20 cellular contexts compared by ENCODE assay signal in the genomic region with DNA sequence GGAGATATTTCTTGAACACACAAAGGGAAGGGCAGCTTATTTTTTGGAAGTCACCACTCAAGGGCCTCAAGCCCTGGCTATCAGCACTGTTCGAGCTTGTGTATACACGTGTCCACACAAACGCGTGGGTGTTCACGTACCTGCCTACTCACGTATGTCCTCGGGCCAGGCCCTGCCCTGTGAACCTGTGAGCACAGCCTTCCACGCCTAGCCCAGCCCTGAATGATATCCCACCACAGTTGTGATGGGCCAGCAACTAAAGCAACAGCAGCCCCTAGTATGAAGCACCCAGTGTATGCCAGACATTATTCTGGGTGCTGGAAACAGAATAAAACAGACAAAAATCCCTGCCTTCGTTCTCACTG. TPM values are rescaled to one million over a fixed set of nuclear protein-coding genes. Genes with fewer than 3 reads are reported as not detected.
DNase-seq lines count a peak whose midpoint lies in the region; ATAC-seq and TF ChIP-seq lines count a peak whose summit lies in the region.
"Had no signal": no experiment of that assay in that cellular context is flagged by ENCODE, and none has a peak within 500 bp of the region (broad histone marks: within the 10 kb centered on the region; RNA-seq: fewer than 3 reads in every experiment).

No MANE protein-coding gene starts in this region.

- H3K79me2 ChIP-seq in KMS-11 (ENCODE audit: insufficient read depth, low read depth) = peaks cover 37% of the 10 kb centered on the region

- intact Hi-C loops in activated T-helper 2 cell treated with anti-CD3 and anti-CD28 coated beads, Interferon-gamma antibody, Interleukin-2, Interleukin-4, amounts not matched to agents 10 μg/mL and 5 μg/mL and 100 μg/mL, durations not matched to agents 14 hours and 24 hours and 36 hours (cut with micrococcal nuclease) = loop anchor here (2.0 to 10.0 kb wide), 5 partner anchors 114 to 446 kb away; a partner anchor contains a TSS

- no peak overlapping the region; the same call in 1 of the 2 replicates for H3K9ac ChIP-seq in KMS-11

- peaks cover 2% of the 10 kb centered on the region for H3K36me3 Mint-ChIP-seq in activated CD8-positive, alpha-beta memory T cell treated with anti-CD3 and anti-CD28 coated beads, Interleukin-2, amount 10 ng/mL, durations not matched to agents 7 days and 5 days
- peaks cover 11% of the 10 kb centered on the region for H3K36me3 Mint-ChIP-seq in activated T-helper 2 cell treated with anti-CD3 and anti-CD28 coated beads, Interferon-gamma antibody, Interleukin-2, Interleukin-4, amounts not matched to agents 10 μg/mL and 5 μg/mL and 100 μg/mL, durations not matched to agents 14 hours and 24 hours and 36 hours (ENCODE audit: low read depth)
- H3K36me3 Mint-ChIP-seq in nephron (ENCODE audit: low read depth) = peaks cover 3% of the 10 kb centered on the region
- H3K36me3 Mint-ChIP-seq: memory B cell had no signal

- peaks cover 69% of the 10 kb centered on the region for H3K4me1 ChIP-seq in KMS-11 (ENCODE audit: low read depth, poor library complexity, severe bottlenecking)

- no peak overlapping the region for H3K4me3 Mint-ChIP-seq in activated CD8-positive, alpha-beta memory T cell treated with anti-CD3 and anti-CD28 coated beads, Interleukin-2, amount 10 ng/mL, durations not matched to agents 7 days and 5 days
- peak overlapping the region; percentile 79 for H3K4me3 Mint-ChIP-seq in activated T-helper 2 cell treated with anti-CD3 and anti-CD28 coated beads, Interferon-gamma antibody, Interleukin-2, Interleukin-4, amounts not matched to agents 10 μg/mL and 5 μg/mL and 100 μg/mL, durations not matched to agents 14 hours and 24 hours and 36 hours (ENCODE audit: low read depth)
- peak overlapping the region in 2 of 3 experiments; percentile 32 to 61 for H3K4me3 Mint-ChIP-seq in nephron

- H2AFZ ChIP-seq in KMS-11 (ENCODE audit: low read depth) = no peak overlapping the region

- no peaks in the 10 kb centered on the region for H3K27me3 ChIP-seq in KMS-11 (ENCODE audit: insufficient read depth, low read depth)
- H3K27me3 ChIP-seq: vagina had no signal

- H3K27ac Mint-ChIP-seq in activated CD8-positive, alpha-beta memory T cell treated with anti-CD3 and anti-CD28 coated beads, Interleukin-2, amount 10 ng/mL, durations not matched to agents 7 days and 5 days = peak overlapping the region; percentile 68
- no peak overlapping the region for H3K27ac Mint-ChIP-seq in activated T-helper 2 cell treated with anti-CD3 and anti-CD28 coated beads, Interferon-gamma antibody, Interleukin-2, Interleukin-4, amounts not matched to agents 10 μg/mL and 5 μg/mL and 100 μg/mL, durations not matched to agents 14 hours and 24 hours and 36 hours
- H3K27ac Mint-ChIP-seq in nephron = no peak overlapping the region
- H3K27ac Mint-ChIP-seq: activated T-cell treated with anti-CD3 and anti-CD28 coated beads, Interleukin-2, amount 50 U/mL, for 72 hours; memory B cell had no signal

- H3K4me3 ChIP-seq in KMS-11 (IDR thresholded peaks at IDR 0.05; ENCODE audit: insufficient read depth, low read depth, low read length) = no peak overlapping the region

- no peak for DNase-seq in activated CD8-positive, alpha-beta memory T cell treated with anti-CD3 and anti-CD28 coated beads, Interleukin-2, amount 10 ng/mL, durations not matched to agents 7 days and 5 days
- no peak for DNase-seq in activated CD8-positive, alpha-beta memory T cell treated with anti-CD3 and anti-CD28 coated beads for 24 hours
- no peak for DNase-seq in activated T-helper 2 cell treated with anti-CD3 and anti-CD28 coated beads, Interferon-gamma antibody, Interleukin-2, Interleukin-4, amounts not matched to agents 10 μg/mL and 5 μg/mL and 100 μg/mL, durations not matched to agents 14 hours and 24 hours and 36 hours (ENCODE audit: low spot score)
- DNase-seq in amniotic stem cell (lab: John Stamatoyannopoulos, UW) (no peak), cortex of kidney (lab: John Stamatoyannopoulos, UW) (no peak), epidermal melanocyte (ENCODE audit: insufficient read length, low spot score) (no peak)
- DNase-seq: activated CD4-positive, CD25-positive, alpha-beta regulatory T cell treated with anti-CD3 and anti-CD28 coated beads, Interleukin-2, amount 50 U/mL, for 72 hours; activated T-cell treated with anti-CD3 and anti-CD28 coated beads, Interleukin-2, amount 50 U/mL, for 72 hours; Caco-2; hippocampal formation; NCI-H1436 treated with DMSO at 0.1 percent for 48 hours; NCI-H2227 treated with DMSO at 0.1 percent for 48 hours; SHP77; stimulated activated naive CD8-positive, alpha-beta T cell treated with anti-CD3 and anti-CD28 coated beads, Interleukin-15, amount 100 ng/mL, for 72 hours; T-helper 9 cell had no signal

- H3K27ac ChIP-seq in KMS-11 = peak overlapping the region; percentile 74; the same call in 1 of the 2 replicates

- H3K36me3 ChIP-seq in KMS-11 (ENCODE audit: insufficient read depth) = no peaks in the 10 kb centered on the region
- H3K36me3 ChIP-seq: vagina had no signal

- H3K9me3 Mint-ChIP-seq in activated CD8-positive, alpha-beta memory T cell treated with anti-CD3 and anti-CD28 coated beads, Interleukin-2, amount 10 ng/mL, durations not matched to agents 7 days and 5 days (ENCODE audit: low read depth) = no peaks in the 10 kb centered on the region
- H3K9me3 Mint-ChIP-seq in activated T-helper 2 cell treated with anti-CD3 and anti-CD28 coated beads, Interferon-gamma antibody, Interleukin-2, Interleukin-4, amounts not matched to agents 10 μg/mL and 5 μg/mL and 100 μg/mL, durations not matched to agents 14 hours and 24 hours and 36 hours = no peaks in the 10 kb centered on the region
- H3K9me3 Mint-ChIP-seq in nephron = no peaks in the 10 kb centered on the region
- H3K9me3 Mint-ChIP-seq: activated T-cell treated with anti-CD3 and anti-CD28 coated beads, Interleukin-2, amount 50 U/mL, for 72 hours; memory B cell; stimulated activated naive CD8-positive, alpha-beta T cell treated with anti-CD3 and anti-CD28 coated beads, Interleukin-15, amount 100 ng/mL, for 72 hours had no signal

- H3K27me3 Mint-ChIP-seq in activated CD8-positive, alpha-beta memory T cell treated with anti-CD3 and anti-CD28 coated beads, Interleukin-2, amount 10 ng/mL, durations not matched to agents 7 days and 5 days = no peaks in the 10 kb centered on the region
- H3K27me3 Mint-ChIP-seq in activated T-helper 2 cell treated with anti-CD3 and anti-CD28 coated beads, Interferon-gamma antibody, Interleukin-2, Interleukin-4, amounts not matched to agents 10 μg/mL and 5 μg/mL and 100 μg/mL, durations not matched to agents 14 hours and 24 hours and 36 hours (ENCODE audit: low read depth) = no peaks in the 10 kb centered on the region
- H3K27me3 Mint-ChIP-seq in nephron (ENCODE audit: low read depth) = peaks cover 3% of the 10 kb centered on the region
- H3K27me3 Mint-ChIP-seq: memory B cell; stimulated activated naive CD8-positive, alpha-beta T cell treated with anti-CD3 and anti-CD28 coated beads, Interleukin-15, amount 100 ng/mL, for 72 hours had no signal

- CTCF ChIA-PET in activated CD8-positive, alpha-beta memory T cell treated with anti-CD3 and anti-CD28 coated beads, Interleukin-2, amount 10 ng/mL, durations not matched to agents 7 days and 5 days (lab: Charles Lee) = interaction anchor here (0.8 to 7.5 kb wide), 24 partner anchors 13 to 406 kb away, joined by 3 to 106 read pairs (median 6); a partner anchor contains a TSS

- H3K4me1 Mint-ChIP-seq in activated CD8-positive, alpha-beta memory T cell treated with anti-CD3 and anti-CD28 coated beads, Interleukin-2, amount 10 ng/mL, durations not matched to agents 7 days and 5 days = peaks cover 55% of the 10 kb centered on the region
- H3K4me1 Mint-ChIP-seq in activated T-helper 2 cell treated with anti-CD3 and anti-CD28 coated beads, Interferon-gamma antibody, Interleukin-2, Interleukin-4, amounts not matched to agents 10 μg/mL and 5 μg/mL and 100 μg/mL, durations not matched to agents 14 hours and 24 hours and 36 hours (ENCODE audit: low read depth) = peaks cover 29% of the 10 kb centered on the region
- peaks cover 46% of the 10 kb centered on the region for H3K4me1 Mint-ChIP-seq in nephron

- ATAC-seq in activated CD8-positive, alpha-beta memory T cell treated with anti-CD3 and anti-CD28 coated beads, Interleukin-2, amount 10 ng/mL, durations not matched to agents 7 days and 5 days = no peak
- ATAC-seq: activated T-cell treated with anti-CD3 and anti-CD28 coated beads, Interleukin-2, amount 50 U/mL, for 72 hours; right cardiac atrium; stimulated activated naive CD8-positive, alpha-beta T cell treated with anti-CD3 and anti-CD28 coated beads, Interleukin-15, amount 100 ng/mL, for 72 hours had no signal

- no peak for TF ChIP-seq CTCF in KMS-11 (conservative IDR thresholded peaks at IDR 0.05; ENCODE audit: low read depth, low read length)
- no peak for TF ChIP-seq CTCF in nephron (IDR thresholded peaks at IDR 0.05; ENCODE audit: unreplicated experiment in 3 of 3)

- no peaks in the 10 kb centered on the region for H4K20me1 ChIP-seq in KMS-11 (ENCODE audit: insufficient read depth)

- peak overlapping the region; percentile 67 for H3K4me2 ChIP-seq in KMS-11

RNA-seq across cellular contexts. Expression of a gene that starts 2.0 kb away (rescaled TPM):
- 1 to 10 TPM; 3.7 to 3.9 TPM for total RNA-seq in activated CD8-positive, alpha-beta memory T cell treated with anti-CD3 and anti-CD28 coated beads, Interleukin-2, amount 10 ng/mL, durations not matched to agents 7 days and 5 days
- 2.6 and 3.3 TPM in 2 replicates for total RNA-seq in activated T-helper 2 cell treated with anti-CD3 and anti-CD28 coated beads, Interferon-gamma antibody, Interleukin-2, Interleukin-4, amounts not matched to agents 10 μg/mL and 5 μg/mL and 100 μg/mL, durations not matched to agents 14 hours and 24 hours and 36 hours

RNA-seq across cellular contexts. Expression of a gene that starts 5.5 kb away (rescaled TPM):
- total RNA-seq in activated CD8-positive, alpha-beta memory T cell treated with anti-CD3 and anti-CD28 coated beads, Interleukin-2, amount 10 ng/mL, durations not matched to agents 7 days and 5 days = 10 to 100 TPM; 28.3 to 34.0 TPM
- total RNA-seq in activated T-helper 2 cell treated with anti-CD3 and anti-CD28 coated beads, Interferon-gamma antibody, Interleukin-2, Interleukin-4, amounts not matched to agents 10 μg/mL and 5 μg/mL and 100 μg/mL, durations not matched to agents 14 hours and 24 hours and 36 hours = 27.0 and 30.1 TPM in 2 replicates

RNA-seq across cellular contexts. Expression of a gene that starts 6.6 kb away (rescaled TPM):
- under 1 TPM; 0.30 to 0.53 TPM for total RNA-seq in activated CD8-positive, alpha-beta memory T cell treated with anti-CD3 and anti-CD28 coated beads, Interleukin-2, amount 10 ng/mL, durations not matched to agents 7 days and 5 days
- 0.27 and 0.28 TPM in 2 replicates for total RNA-seq in activated T-helper 2 cell treated with anti-CD3 and anti-CD28 coated beads, Interferon-gamma antibody, Interleukin-2, Interleukin-4, amounts not matched to agents 10 μg/mL and 5 μg/mL and 100 μg/mL, durations not matched to agents 14 hours and 24 hours and 36 hours
- total RNA-seq: right cardiac atrium, vagina had no signal

RNA-seq across cellular contexts. Expression of a gene that starts 17.4 kb away (rescaled TPM):
- 100 to 1,000 TPM in 1 of 2 experiments, 10 to 100 TPM in 1; 87.7 to 100 TPM for total RNA-seq in activated CD8-positive, alpha-beta memory T cell treated with anti-CD3 and anti-CD28 coated beads, Interleukin-2, amount 10 ng/mL, durations not matched to agents 7 days and 5 days
- 63.8 and 64.2 TPM in 2 replicates for total RNA-seq in activated T-helper 2 cell treated with anti-CD3 and anti-CD28 coated beads, Interferon-gamma antibody, Interleukin-2, Interleukin-4, amounts not matched to agents 10 μg/mL and 5 μg/mL and 100 μg/mL, durations not matched to agents 14 hours and 24 hours and 36 hours

RNA-seq across cellular contexts. Expression of a gene that starts 51.3 kb away (rescaled TPM):
- 10 to 100 TPM; 11.9 to 15.6 TPM for total RNA-seq in activated CD8-positive, alpha-beta memory T cell treated with anti-CD3 and anti-CD28 coated beads, Interleukin-2, amount 10 ng/mL, durations not matched to agents 7 days and 5 days
- total RNA-seq in activated T-helper 2 cell treated with anti-CD3 and anti-CD28 coated beads, Interferon-gamma antibody, Interleukin-2, Interleukin-4, amounts not matched to agents 10 μg/mL and 5 μg/mL and 100 μg/mL, durations not matched to agents 14 hours and 24 hours and 36 hours = 7.4 TPM in 2 replicates
